Comparison of ENCODE assay signal across 15 cellular contexts in the genomic region with DNA sequence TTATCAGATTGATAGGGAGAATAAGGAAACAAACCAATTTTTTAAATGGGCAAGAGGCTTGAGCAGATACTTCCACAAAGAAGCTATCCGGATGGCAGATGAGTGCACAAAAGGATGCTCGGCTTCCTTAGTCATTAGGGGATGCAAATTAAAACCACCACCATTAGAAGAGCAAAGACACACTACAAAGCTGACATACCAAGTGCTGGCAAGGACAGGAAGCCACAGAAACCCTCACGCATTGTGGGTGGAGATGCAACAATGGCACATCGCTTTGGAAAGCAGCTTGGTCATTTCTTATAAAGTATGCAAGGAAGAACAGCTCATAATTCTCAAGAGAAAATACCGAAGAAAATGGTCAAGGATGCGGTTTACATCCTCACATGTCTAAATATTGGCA.
"Had no signal": no experiment of that assay in that cellular context is flagged by ENCODE, and none has a peak within 500 bp of the region (broad histone marks: within the 10 kb centered on the region; RNA-seq: fewer than 3 reads in every experiment).

No MANE protein-coding gene starts in this region.

- H3K4me3 Mint-ChIP-seq: memory B cell, nephron had no signal

- H3K4me3 ChIP-seq: gastroesophageal sphincter, left lung, psoas muscle, right lobe of liver, spleen, tibial artery, vagina had no signal

- H3K27ac Mint-ChIP-seq: memory B cell, nephron had no signal

- H3K36me3 ChIP-seq: brain microvascular endothelial cell, gastroesophageal sphincter, left lung, right lobe of liver, spleen, tibial artery, vagina had no signal

- H3K4me1 ChIP-seq: gastroesophageal sphincter, left lung, psoas muscle, right lobe of liver, tibial artery, vagina had no signal

- H3K27me3 ChIP-seq: brain microvascular endothelial cell, gastroesophageal sphincter, left lung, right lobe of liver, spleen, tibial artery, vagina had no signal

- H3K9me3 ChIP-seq: gastroesophageal sphincter, left lung, psoas muscle, right lobe of liver, spleen, tibial artery, vagina had no signal

- H3K9me3 Mint-ChIP-seq: memory B cell, nephron had no signal

- DNase-seq: activated CD4-positive, CD25-positive, alpha-beta regulatory T cell treated with anti-CD3 and anti-CD28 coated beads, Interleukin-2, amount 50 U/mL, for 72 hours; amygdala; brain microvascular endothelial cell; left lung; occipital lobe; psoas muscle; right lobe of liver; spleen; stimulated activated CD8-positive, alpha-beta memory T cell treated with anti-CD3 and anti-CD28 coated beads, Interleukin-4, amount 100 ng/mL, for 48 hours; tibial artery had no signal

- H3K4me1 Mint-ChIP-seq: nephron had no signal

- H3K27ac ChIP-seq: brain microvascular endothelial cell, gastroesophageal sphincter, left lung, psoas muscle, right lobe of liver, spleen, tibial artery, vagina had no signal

- FAIRE-seq: keratinocyte had no signal

- ATAC-seq: gastroesophageal sphincter, left lung, psoas muscle, right lobe of liver had no signal

- H3K36me3 Mint-ChIP-seq: memory B cell had no signal
